9 cellular contexts compared by ENCODE assay signal in the genomic region with DNA sequence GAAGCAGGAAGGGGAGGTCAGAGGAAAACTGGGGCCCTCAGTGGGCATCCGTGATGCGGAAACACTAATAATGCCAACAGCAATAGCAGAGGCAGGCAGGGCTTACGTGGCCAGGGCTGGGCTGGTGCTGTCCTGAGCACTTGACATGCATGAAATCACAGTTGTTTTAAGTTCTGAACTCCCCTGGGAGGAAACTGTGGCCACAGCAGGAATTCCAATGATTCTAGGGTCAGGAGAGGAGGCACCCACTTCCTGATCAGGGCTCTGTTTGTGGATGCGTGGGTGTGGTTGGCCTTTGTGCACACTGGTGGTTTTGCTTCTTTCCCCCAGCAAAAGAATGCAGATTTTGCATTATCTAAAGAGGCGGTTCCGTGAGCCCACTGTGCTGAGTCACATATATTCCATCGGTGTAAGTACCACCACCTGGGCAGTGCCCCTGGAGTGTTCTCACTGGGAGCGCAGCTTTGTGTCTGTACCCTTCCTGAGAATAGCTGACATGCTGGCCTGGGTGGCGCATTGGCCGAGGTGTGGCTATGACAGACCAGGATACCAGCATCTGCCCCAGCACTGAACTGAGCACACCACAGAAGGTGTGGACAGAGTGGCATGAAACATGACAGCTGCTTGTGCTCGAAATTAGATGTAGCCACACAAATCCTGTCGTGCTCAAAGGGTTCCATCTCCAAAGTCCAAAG.
DNase-seq lines count a peak whose midpoint lies in the region; ATAC-seq and TF ChIP-seq lines count a peak whose summit lies in the region.
"Had no signal": no experiment of that assay in that cellular context is flagged by ENCODE, and none has a peak within 500 bp of the region (broad histone marks: within the 10 kb centered on the region; RNA-seq: fewer than 3 reads in every experiment).

No MANE protein-coding gene starts in this region.

- CTCF ChIA-PET in PC-9 (lab: Charles Lee): no interaction called here
- CTCF ChIA-PET in CD8-positive, alpha-beta T cell (lab: Charles Lee): no interaction called here

- no CpG with 5 or more reads among the region's 12 CpGs for WGBS in mesendoderm (ENCODE audit: extremely low coverage, insufficient coverage, low lambda C conversion rate)

- H3K27ac Mint-ChIP-seq in CD8-positive, alpha-beta T cell: no peak overlapping the region

- no peaks in the 10 kb centered on the region for H3K9me3 ChIP-seq in PC-9 (ENCODE audit: insufficient read depth, low read depth)
- no peaks in the 10 kb centered on the region for H3K9me3 ChIP-seq in parathyroid adenoma (ENCODE audit: control insufficient read depth, low read length)
- no peaks in the 10 kb centered on the region for H3K9me3 ChIP-seq in CD8-positive, alpha-beta T cell (ENCODE audit: low read length)

- TF ChIP-seq CTCF in PC-9 (conservative IDR thresholded peaks at IDR 0.05): no peak
- TF ChIP-seq CTCF in fibroblast of mammary gland (conservative IDR thresholded peaks at IDR 0.05; ENCODE audit: control insufficient read depth, insufficient read depth, low read depth, low read length): no peak
- no peak for TF ChIP-seq CTCF in parathyroid adenoma (IDR thresholded peaks at IDR 0.05)
- no peak for TF ChIP-seq CTCF in CD8-positive, alpha-beta T cell (IDR thresholded peaks at IDR 0.05)

- H3K4ac ChIP-seq in mesendoderm (ENCODE audit: low read depth, low read length): no peak overlapping the region

- no peak overlapping the region for H4K8ac ChIP-seq in mesendoderm (ENCODE audit: low read depth, low read length)

- H3K27ac ChIP-seq in PC-9: peak overlapping the region; percentile 84
- peak overlapping the region; percentile 11 for H3K27ac ChIP-seq in parathyroid adenoma
- no peak overlapping the region for H3K27ac ChIP-seq in CD8-positive, alpha-beta T cell (ENCODE audit: low read depth, low read length)
- H3K27ac ChIP-seq in mesendoderm (ENCODE audit: low read depth, low read length): no peak overlapping the region

- POLR2A ChIA-PET in PC-9 (lab: Charles Lee; ENCODE audit: unreplicated experiment): no interaction called here
- POLR2A ChIA-PET in CD8-positive, alpha-beta T cell (lab: Charles Lee): no interaction called here

- BruUV-seq in PC-9 (replicated peaks; lab: Mats Ljungman, UMichigan): no TSS peak

- no peaks in the 10 kb centered on the region for H3K9me3 Mint-ChIP-seq in CD8-positive, alpha-beta T cell

- no peak overlapping the region for H3K18ac ChIP-seq in mesendoderm (ENCODE audit: low read length)

- H2AFZ ChIP-seq in PC-9: no peak overlapping the region
- no peak overlapping the region for H2AFZ ChIP-seq in parathyroid adenoma

- peaks cover 23% of the 10 kb centered on the region for H3F3A ChIP-seq in PC-9 (ENCODE audit: insufficient read depth, low read depth)

- H2BK5ac ChIP-seq in mesendoderm (ENCODE audit: low read length): no peak overlapping the region

- H3K79me1 ChIP-seq in mesendoderm (ENCODE audit: low read length): no peaks in the 10 kb centered on the region

- H3K27me3 Mint-ChIP-seq in CD8-positive, alpha-beta T cell (ENCODE audit: low read depth): no peaks in the 10 kb centered on the region

- no peak overlapping the region for H2AK5ac ChIP-seq in mesendoderm (ENCODE audit: low read length)

- H3K36me3 ChIP-seq in PC-9 (ENCODE audit: low read depth) (no peaks in the 10 kb centered on the region), parathyroid adenoma (ENCODE audit: control insufficient read depth, insufficient read depth, low read length) (no peaks in the 10 kb centered on the region), mesendoderm (ENCODE audit: control insufficient read depth, insufficient read depth, low read length) (no peaks in the 10 kb centered on the region)
- no peaks in the 10 kb centered on the region for H3K36me3 ChIP-seq in CD8-positive, alpha-beta T cell (ENCODE audit: insufficient read depth, low read length)

- H3K9me2 ChIP-seq in PC-9 (ENCODE audit: insufficient read depth): no peaks in the 10 kb centered on the region

- H2BK15ac ChIP-seq in mesendoderm (replicated peaks; ENCODE audit: low read depth): no peak overlapping the region

- H3K4me2 ChIP-seq in PC-9 (peak overlapping the region; percentile 63), parathyroid adenoma (ENCODE audit: low read length) (no peak overlapping the region), mesendoderm (ENCODE audit: low read length) (no peak overlapping the region)

- H3K4me1 ChIP-seq in PC-9 (replicated peaks; ENCODE audit: insufficient read depth) (peaks cover 31% of the 10 kb centered on the region), parathyroid adenoma (no peaks in the 10 kb centered on the region), mesendoderm (ENCODE audit: control insufficient read depth, low read depth, low read length) (no peaks in the 10 kb centered on the region)
- no peaks in the 10 kb centered on the region for H3K4me1 ChIP-seq in CD8-positive, alpha-beta T cell (ENCODE audit: insufficient read depth, low read length)

- peaks cover 5% of the 10 kb centered on the region for H3K36me3 Mint-ChIP-seq in CD8-positive, alpha-beta T cell

- ATAC-seq in HG02840 (IDR thresholded peaks at IDR 0.05; ENCODE audit: low FRiP score, unreplicated experiment): no peak
- no peak for ATAC-seq in CD8-positive, alpha-beta T cell

- no peak overlapping the region for H3K56ac ChIP-seq in mesendoderm (ENCODE audit: low read length)

- H3K23ac ChIP-seq in mesendoderm (ENCODE audit: low read length): no peak overlapping the region

- H4K5ac ChIP-seq in mesendoderm (ENCODE audit: low read length): no peak overlapping the region

- H3K4me1 Mint-ChIP-seq in CD8-positive, alpha-beta T cell (ENCODE audit: low read depth): peaks cover 10% of the 10 kb centered on the region

- H3K79me2 ChIP-seq in PC-9 (ENCODE audit: low read depth) (no peaks in the 10 kb centered on the region), parathyroid adenoma (no peaks in the 10 kb centered on the region), mesendoderm (ENCODE audit: control insufficient read depth, insufficient read depth, low read length) (no peaks in the 10 kb centered on the region)

- H3K9ac ChIP-seq in parathyroid adenoma: no peak overlapping the region
- no peak overlapping the region for H3K9ac ChIP-seq in mesendoderm (ENCODE audit: low read length)

- intact Hi-C loops in PC-9 (cut with micrococcal nuclease; ENCODE audit: unreplicated experiment): loop anchor here (1.0 kb wide), 1 partner anchor 72 kb away; no protein-coding TSS in a partner anchor
- intact Hi-C loops in CD8-positive, alpha-beta T cell (cut with DNase I, micrococcal nuclease): no loop called here

- H3K27me3 ChIP-seq in PC-9 (ENCODE audit: insufficient read depth, low read depth) (no peaks in the 10 kb centered on the region), parathyroid adenoma (ENCODE audit: control insufficient read depth, insufficient read depth, low read length) (no peaks in the 10 kb centered on the region), mesendoderm (ENCODE audit: insufficient read depth, low read length, poor library complexity) (no peaks in the 10 kb centered on the region)
- no peaks in the 10 kb centered on the region for H3K27me3 ChIP-seq in CD8-positive, alpha-beta T cell (ENCODE audit: insufficient read depth, low read length)

- no peak overlapping the region for H3K4me3 ChIP-seq in PC-9
- H3K4me3 ChIP-seq in fibroblast of mammary gland (ENCODE audit: control insufficient read depth, low read depth, low read length): no peak overlapping the region
- no peak overlapping the region for H3K4me3 ChIP-seq in parathyroid adenoma (ENCODE audit: low read depth, low read length)
- H3K4me3 ChIP-seq in CD8-positive, alpha-beta T cell (ENCODE audit: low read depth, low read length): no peak overlapping the region
- H3K4me3 ChIP-seq in mesendoderm (ENCODE audit: low read length): no peak overlapping the region

- no peak overlapping the region for H3K4me3 Mint-ChIP-seq in CD8-positive, alpha-beta T cell

- peak; percentile 95 for DNase-seq in COLO829 (ENCODE audit: low spot score)
- DNase-seq in PC-9: peak; percentile 81 to 95
- peak; percentile 93 for DNase-seq in fibroblast of mammary gland (ENCODE audit: low read depth)
- no peak for DNase-seq in hippocampal formation (lab: John Stamatoyannopoulos, UW)
- DNase-seq in CD8-positive, alpha-beta T cell: no peak
- no peak for DNase-seq in mesendoderm
- DNase-seq: NCI-H2171 had no signal

- no peaks in the 10 kb centered on the region for H4K20me1 ChIP-seq in PC-9 (ENCODE audit: insufficient read depth)

- no peak overlapping the region for H2BK120ac ChIP-seq in mesendoderm (ENCODE audit: low read depth, low read length)

Comparison
In these comparisons a context has a peak if more than half of its experiments do, and no peak if none do; other contexts are left out.
1. DNase-seq: peak in COLO829 (single experiment), PC-9 (2 of 2) and fibroblast of mammary gland (single experiment); none in hippocampal formation (0 of 2), CD8-positive, alpha-beta T cell (0 of 7) and mesendoderm (single experiment).
2. H3K27ac ChIP-seq: peak in PC-9 (single experiment) and parathyroid adenoma (single experiment); none in CD8-positive, alpha-beta T cell (single experiment) and mesendoderm (single experiment).